8 cellular contexts compared by ENCODE assay signal in genomic region chrX:55160685-55161552, GRCh38. TPM values are rescaled to one million over a fixed set of nuclear protein-coding genes. Genes with fewer than 3 reads are reported as not detected.
DNase-seq lines count a peak whose midpoint lies in the region; ATAC-seq and TF ChIP-seq lines count a peak whose summit lies in the region.

No MANE protein-coding gene starts in this region.

- H3K4me1 ChIP-seq in CD8-positive, alpha-beta T cell (ENCODE audit: insufficient read depth, low read length): peaks cover 9% of the 10 kb centered on the region
- H3K4me1 ChIP-seq in right lobe of liver: no peaks in the 10 kb centered on the region

- H3K27me3 ChIP-seq in CD8-positive, alpha-beta T cell (ENCODE audit: insufficient read depth, low read length): no peaks in the 10 kb centered on the region
- H3K27me3 ChIP-seq in dorsolateral prefrontal cortex (peaks cover 0 to 43% (median 8%) of the 10 kb centered on the region in 45 donors), right lobe of liver (no peaks in the 10 kb centered on the region)

- H3K4me3 ChIP-seq in CD8-positive, alpha-beta T cell (ENCODE audit: low read depth, low read length): peak overlapping the region; percentile 89
- peak overlapping the region; percentile 36 to 75 (median 66) for H3K4me3 ChIP-seq in dorsolateral prefrontal cortex
- peak overlapping the region; percentile 43 to 56 (median 47) for H3K4me3 ChIP-seq in right lobe of liver

- CTCF ChIA-PET in CD8-positive, alpha-beta T cell (lab: Charles Lee): interaction anchor here (0.8 to 1.5 kb wide), 4 partner anchors 151 to 721 kb away, joined by 3 read pairs; no protein-coding TSS in a partner anchor

- peaks cover 16% of the 10 kb centered on the region for H3K4me1 Mint-ChIP-seq in CD8-positive, alpha-beta T cell (ENCODE audit: low read depth)

- no peaks in the 10 kb centered on the region for H3K9me3 Mint-ChIP-seq in CD8-positive, alpha-beta T cell

- H3K27me3 Mint-ChIP-seq in CD8-positive, alpha-beta T cell (ENCODE audit: low read depth): no peaks in the 10 kb centered on the region

- peak overlapping the region; percentile 97 for H3K27ac ChIP-seq in CD8-positive, alpha-beta T cell (ENCODE audit: low read depth, low read length)
- H3K27ac ChIP-seq in dorsolateral prefrontal cortex (peak overlapping the region; percentile 29 to 96 (median 90)), right lobe of liver (peak overlapping the region; percentile 70 to 75 (median 74))

- peak; percentile 81 to 94 (median 91) for DNase-seq in CD8-positive, alpha-beta T cell
- peak; percentile 78 for DNase-seq in NCI-H748 treated with DMSO at 0.1 percent for 48 hours (lab: John Stamatoyannopoulos, UW)
- peak; percentile 82 to 86 for DNase-seq in activated CD4-positive, alpha-beta T cell treated with anti-CD3 and anti-CD28 coated beads, Interleukin-2, amount 50 U/mL, for 48 hours
- peak; percentile 75 to 92 (median 88) for DNase-seq in dorsolateral prefrontal cortex
- peak; percentile 90 to 93 (median 91) for DNase-seq in right lobe of liver
- peak; percentile 88 for DNase-seq in stimulated activated CD4-positive, alpha-beta T cell treated with anti-CD3 and anti-CD28 coated beads, Interleukin-4, amount 100 ng/mL, for 24 hours

- POLR2A ChIA-PET in CD8-positive, alpha-beta T cell (lab: Charles Lee): interaction anchor here (0.6 to 1.0 kb wide), 6 partner anchors 61 to 1117 kb away, joined by 3 to 5 read pairs (median 3); partner anchors contain the start of genes MAGEH1, PHF8 and RRAGB

- ATAC-seq in CD8-positive, alpha-beta T cell: peak; percentile 91
- ATAC-seq in GM19438 (IDR thresholded peaks at IDR 0.05; ENCODE audit: low read depth, unreplicated experiment): peak; percentile 89
- peak; percentile 90 for ATAC-seq in HG03571 (IDR thresholded peaks at IDR 0.05; ENCODE audit: unreplicated experiment)
- peak; percentile 98 for ATAC-seq in right lobe of liver

- intact Hi-C loops in CD8-positive, alpha-beta T cell (cut with DNase I, micrococcal nuclease): loop anchor here (1.0 to 10.0 kb wide), 23 partner anchors 26 to 1846 kb away; partner anchors contain the start of genes MAGED2 (in 2 of the 2), RRAGB (in 2 of the 2), TSR2 (in 2 of the 2) and FAM120C (in 1 of the 2)
- intact Hi-C loops in dorsolateral prefrontal cortex (cut with DNase I): loop anchor here (10.0 kb wide), 4 partner anchors 156 to 1604 kb away; partner anchors contain the start of genes RRAGB (in 2 of the 2), APEX2 (in 1 of the 2) and PHF8 (in 1 of the 2)
- intact Hi-C loops in right lobe of liver (cut with DNase I): no loop called here

- H3K9me3 ChIP-seq in CD8-positive, alpha-beta T cell (ENCODE audit: low read length): no peaks in the 10 kb centered on the region
- H3K9me3 ChIP-seq in right lobe of liver: no peaks in the 10 kb centered on the region

- WGBS in right lobe of liver (ENCODE audit: insufficient coverage, low coverage, low lambda C conversion rate, missing lambda C conversion rate): 22% methylated on average over 15 of the region's 63 CpGs

- TF ChIP-seq POLR2A in right lobe of liver (IDR thresholded peaks at IDR 0.05): peak; percentile 87

- no peaks in the 10 kb centered on the region for H3K36me3 ChIP-seq in CD8-positive, alpha-beta T cell (ENCODE audit: insufficient read depth, low read length)
- no peaks in the 10 kb centered on the region for H3K36me3 ChIP-seq in right lobe of liver

- TF ChIP-seq CTCF in CD8-positive, alpha-beta T cell (IDR thresholded peaks at IDR 0.05): peak; percentile 64
- peak in 51 of 56 donors; percentile 10 to 69 (median 46) for TF ChIP-seq CTCF in dorsolateral prefrontal cortex (IDR thresholded peaks at IDR 0.05 in 54 of 56, conservative IDR thresholded peaks at IDR 0.05 in 2 of 56; ENCODE audit: low read depth in 1 of 56, partially characterized antibody in 56 of 56)
- peak; percentile 17 to 32 (median 30) for TF ChIP-seq CTCF in right lobe of liver (IDR thresholded peaks at IDR 0.05)

- H3K36me3 Mint-ChIP-seq in CD8-positive, alpha-beta T cell: peaks cover 4% of the 10 kb centered on the region

- H3K4me3 Mint-ChIP-seq in CD8-positive, alpha-beta T cell: peak overlapping the region; percentile 92

- H3K27ac Mint-ChIP-seq in CD8-positive, alpha-beta T cell: peak overlapping the region; percentile 98

RNA-seq across cellular contexts. Expression of gene PAGE5, which starts 59.2 kb away (rescaled TPM):
- not detected for total RNA-seq in CD8-positive, alpha-beta T cell
- total RNA-seq in dorsolateral prefrontal cortex: not detected
- total RNA-seq in right lobe of liver: under 1 TPM in 1 of 6 experiments, not detected in 5; 0.46 TPM

Comparison
In these comparisons a context has a peak if more than half of its experiments do, and no peak if none do; other contexts are left out.
1. Peak in every context shown above with its lines: DNase-seq, ATAC-seq, H3K4me3 ChIP-seq and H3K27ac ChIP-seq.
2. intact Hi-C loops: an anchor here in CD8-positive, alpha-beta T cell (1.0 to 10.0 kb wide) and dorsolateral prefrontal cortex (10.0 kb wide); none called in right lobe of liver.